Comparison of ENCODE assay signal across 25 cellular contexts in genomic region chr5:116930628-116931027, GRCh38.
DNase-seq lines count a peak whose midpoint lies in the region; ATAC-seq and TF ChIP-seq lines count a peak whose summit lies in the region.
"Had no signal": no experiment of that assay in that cellular context is flagged by ENCODE, and none has a peak within 500 bp of the region (broad histone marks: within the 10 kb centered on the region; RNA-seq: fewer than 3 reads in every experiment).

No MANE protein-coding gene starts in this region.

- ATAC-seq in activated CD4-positive, CD25-positive, alpha-beta regulatory T cell treated with anti-CD3 and anti-CD28 coated beads, Interleukin-2, amount 50 U/mL, for 24 hours = no peak
- ATAC-seq: K562, PC-3, Right ventricle myocardium inferior, SK-N-SH treated with all-trans-retinoic acid at 6 μM for 48 hours had no signal

- intact Hi-C loops in thyroid gland (cut with DNase I) = loop anchor here (10.0 kb wide), 1 partner anchor 46 kb away; no protein-coding TSS in a partner anchor

- H3K27ac ChIP-seq in thyroid gland = no peak overlapping the region
- H3K27ac ChIP-seq: GM23248, SJCRH30 had no signal

- no peaks in the 10 kb centered on the region for H3K27me3 ChIP-seq in thyroid gland
- H3K27me3 ChIP-seq: SJCRH30 had no signal

- no peak overlapping the region for H3K4me3 ChIP-seq in thyroid gland (replicated peaks in 1 of 3)
- H3K4me3 ChIP-seq: GM23248, K562, SJCRH30 had no signal

- 90 to 95% methylated on average over 1 of the region's 1 CpG for WGBS in thyroid gland, 2 donors

- no peaks in the 10 kb centered on the region for H3K9me3 ChIP-seq in thyroid gland
- H3K9me3 ChIP-seq: SJCRH30 had no signal

- DNase-seq in NCI-H2171 treated with DMSO at 0.1 percent for 48 hours (lab: John Stamatoyannopoulos, UW) (peak; percentile 25), NCI-H2171 (lab: John Stamatoyannopoulos, UW) (no peak), NCI-H1105 treated with DMSO at 0.1 percent for 48 hours (lab: John Stamatoyannopoulos, UW) (peak; percentile 34), NCI-H69 (lab: John Stamatoyannopoulos, UW) (peak; percentile 37), thyroid gland (peak; percentile 67 to 70), iPS-NIHi7 (ENCODE audit: extremely low spot score) (no peak), T-helper 2 cell (no peak)
- DNase-seq: 8988T; ACHN; Calu3; GM23248; H7; HFFc6; Kasumi-1; NCI-H1092 treated with DMSO at 0.1 percent for 48 hours; NCI-H146; NCI-H2029 treated with DMSO at 0.1 percent for 48 hours; NCI-H526; NK-92 treated with Interleukin-12 subunit alpha and Interleukin-12 subunit beta, amount 100 ng/mL, for 24 hours; PC-3 had no signal

- peaks cover 18 to 27% of the 10 kb centered on the region in 2 donors for H3K4me1 ChIP-seq in thyroid gland
- H3K4me1 ChIP-seq: SJCRH30 had no signal

- H3K36me3 ChIP-seq in thyroid gland = no peaks in the 10 kb centered on the region
- H3K36me3 ChIP-seq: SJCRH30 had no signal

- TF ChIP-seq POLR2A in thyroid gland (IDR thresholded peaks at IDR 0.05) = no peak

- no peak for TF ChIP-seq CTCF in thyroid gland (IDR thresholded peaks at IDR 0.05)

Comparison
In these comparisons a context has a peak if more than half of its experiments do, and no peak if none do; other contexts are left out.
1. DNase-seq: peak in NCI-H2171 treated with DMSO at 0.1 percent for 48 hours (single experiment), NCI-H1105 treated with DMSO at 0.1 percent for 48 hours (single experiment), NCI-H69 (single experiment) and thyroid gland (2 of 2); none in NCI-H2171 (single experiment), iPS-NIHi7 (single experiment) and T-helper 2 cell (0 of 5).